Comparison of ENCODE assay signal across 25 cellular contexts in genomic region chr20:25477156-25477882, GRCh38.
A peak's percentile ranks its signal among the peaks of the same experiment; 100 is the strongest.
DNase-seq lines count a peak whose midpoint lies in the region; FAIRE-seq and TF ChIP-seq lines count a peak whose summit lies in the region.
"Had no signal": no experiment of that assay in that cellular context is flagged by ENCODE, and none has a peak within 500 bp of the region (broad histone marks: within the 10 kb centered on the region; RNA-seq: fewer than 3 reads in every experiment).

No MANE protein-coding gene starts in this region.

- intact Hi-C loops in kidney (cut with DNase I) = no loop called here
- intact Hi-C loops in spleen (cut with DNase I; ENCODE audit: low total_unique reads) = no loop called here

- H3K27me3 ChIP-seq in BLaER1 (no peaks in the 10 kb centered on the region), spleen (replicated peaks in 1 of 7) (no peaks in the 10 kb centered on the region)
- H3K27me3 ChIP-seq: SJCRH30 had no signal

- peaks cover 14% of the 10 kb centered on the region for H4K20me1 ChIP-seq in BLaER1

- H3K9ac ChIP-seq in BLaER1 (peak overlapping the region; percentile 92), kidney (ENCODE audit: low read length in 2 of 2) (no peak overlapping the region)
- H3K9ac ChIP-seq: KMS-11 had no signal

- no peaks in the 10 kb centered on the region for H3K9me3 ChIP-seq in BLaER1
- H3K9me3 ChIP-seq in kidney (ENCODE audit: control insufficient read depth in 1 of 2, low read length in 2 of 2) = no peaks in the 10 kb centered on the region
- H3K9me3 ChIP-seq in spleen = no peaks in the 10 kb centered on the region
- H3K9me3 ChIP-seq: Caco-2, SJCRH30 had no signal

- DNase-seq in RWPE1 (ENCODE audit: low spot score) (no peak), kidney (peak; percentile 60), spleen (peak; percentile 66), NCI-H2081 (lab: John Stamatoyannopoulos, UW) (no peak), NCI-H748 treated with DMSO at 0.1 percent for 48 hours (lab: John Stamatoyannopoulos, UW) (no peak), cerebellum (ENCODE audit: low spot score) (no peak)
- DNase-seq: Caco-2; CD8-positive, alpha-beta T cell; DMS79; GF-D8; GOT3; MM.1S; NCI-H1048; NCI-H1417 treated with DMSO at 0.1 percent for 48 hours; NCI-H1694 treated with DMSO at 0.1 percent for 48 hours; NCI-H2171 treated with DMSO at 0.1 percent for 48 hours; NCI-H524 treated with DMSO at 0.1 percent for 48 hours; NCI-H82; NK-92 treated with Interleukin-12 subunit alpha and Interleukin-12 subunit beta, amount 100 ng/mL, for 24 hours; PC-3; SJCRH30 had no signal

- TF ChIP-seq POLR2A in spleen (IDR thresholded peaks at IDR 0.05) = no peak

- POLR2A ChIA-PET in RWPE1 (lab: Yijun Ruan, JAX; ENCODE audit: low non-redundant PET) = no interaction called here

- 90 to 96% (median 92%) methylated on average over 16 to 21 of the region's 21 CpGs for WGBS in spleen, 5 donors

- CTCF ChIA-PET in RWPE1 (lab: Yijun Ruan, JAX) = interaction anchor here (0.6 kb wide), 1 partner anchor 436 kb away, joined by 3 read pairs; no protein-coding TSS in a partner anchor

- no peak for TF ChIP-seq CTCF in RWPE1 (conservative IDR thresholded peaks at IDR 0.05; ENCODE audit: low read depth)
- TF ChIP-seq CTCF in kidney (IDR thresholded peaks at IDR 0.05; ENCODE audit: borderline replicate concordance, extremely low read depth, insufficient read depth) = no peak
- no peak for TF ChIP-seq CTCF in spleen (IDR thresholded peaks at IDR 0.05 in 8 of 11, conservative IDR thresholded peaks at IDR 0.05 in 3 of 11)

- H3K4me1 ChIP-seq in BLaER1 = peaks cover 100% of the 10 kb centered on the region
- H3K4me1 ChIP-seq in kidney (ENCODE audit: control insufficient read depth in 1 of 2, insufficient read depth in 1 of 2, low read depth in 1 of 2, low read length in 2 of 2) = no peaks in the 10 kb centered on the region
- no peaks in the 10 kb centered on the region for H3K4me1 ChIP-seq in spleen
- H3K4me1 ChIP-seq: Caco-2, SJCRH30 had no signal

- H3K4me2 ChIP-seq in BLaER1 = peak overlapping the region; percentile 97
- H3K4me2 ChIP-seq: KMS-11 had no signal

- H3K36me3 ChIP-seq in BLaER1 (no peaks in the 10 kb centered on the region), kidney (ENCODE audit: control insufficient read depth in 1 of 2, insufficient read depth in 2 of 2, low read length in 2 of 2) (peaks cover 15 to 30% of the 10 kb centered on the region in 2 donors), spleen (peaks cover 0 to 50% (median 2%) of the 10 kb centered on the region in 6 donors)

- H3K4me3 ChIP-seq in BLaER1 = peak overlapping the region; percentile 76
- no peak overlapping the region for H3K4me3 ChIP-seq in kidney (ENCODE audit: low read length in 2 of 2)
- no peak overlapping the region for H3K4me3 ChIP-seq in spleen
- H3K4me3 ChIP-seq: SJCRH30 had no signal

- FAIRE-seq in kidney (lab: Jason Lieb, UNC) = no peak
- FAIRE-seq: GM12891 had no signal

- H3K27ac ChIP-seq in BLaER1 (peak overlapping the region; percentile 97), RWPE1 (peak overlapping the region; percentile 81; the same call in 1 of the 2 replicates), kidney (ENCODE audit: low read depth in 2 of 2, low read length in 2 of 2) (no peak overlapping the region), spleen (no peak overlapping the region)
- H3K27ac ChIP-seq: C4-2B, KMS-11, SJCRH30 had no signal

Comparison
In these comparisons a context has a peak if more than half of its experiments do, and no peak if none do; other contexts are left out.
1. H3K27ac ChIP-seq: peak in BLaER1 (single experiment) and RWPE1 (single experiment); none in kidney (0 of 2) and spleen (0 of 8).
2. DNase-seq: peak in kidney (single experiment) and spleen (single experiment); none in RWPE1 (single experiment), NCI-H2081 (0 of 2), NCI-H748 treated with DMSO at 0.1 percent for 48 hours (single experiment) and cerebellum (single experiment).